In the genomic region with DNA sequence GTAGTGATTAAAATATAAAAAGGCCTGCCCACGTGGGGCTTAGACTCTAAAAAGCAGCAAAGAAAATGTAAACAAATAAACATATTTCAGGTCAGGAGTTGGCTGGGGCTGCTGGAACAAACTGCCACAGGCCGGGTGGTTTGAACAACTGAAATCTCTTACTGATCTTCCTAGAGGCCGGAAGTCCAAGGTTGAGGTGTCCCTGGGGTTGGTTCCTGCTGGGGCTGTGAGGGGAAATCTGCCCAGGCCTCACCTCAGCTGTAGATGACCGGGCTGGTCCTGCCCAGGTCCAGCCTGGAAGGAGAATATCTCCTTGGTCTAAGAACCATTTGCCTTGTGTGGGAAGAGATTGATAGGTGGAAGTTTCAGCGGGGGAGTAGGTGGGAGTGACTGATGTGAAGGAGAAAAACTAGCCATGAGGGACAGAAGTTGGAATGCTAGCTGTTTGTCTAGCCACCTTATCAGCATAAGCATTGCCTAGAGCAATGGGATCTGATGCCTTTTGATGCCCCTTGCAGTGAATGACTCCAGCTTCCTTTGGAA, we compare ENCODE assay signal across 28 cellular contexts.
"Had no signal": no experiment of that assay in that cellular context is flagged by ENCODE, and none has a peak within 500 bp of the region (broad histone marks: within the 10 kb centered on the region; RNA-seq: fewer than 3 reads in every experiment).

No MANE protein-coding gene starts in this region.

- H3K27me3 Mint-ChIP-seq: activated CD4-positive, alpha-beta T cell treated with anti-CD3 and anti-CD28 coated beads for 36 hours; activated CD4-positive, alpha-beta T cell treated with anti-CD3 and anti-CD28 coated beads, Interleukin-2, amount 10 ng/mL, durations not matched to agents 7 days and 5 days; activated naive CD8-positive, alpha-beta T cell treated with anti-CD3 and anti-CD28 coated beads for 36 hours had no signal

- H3K4me3 Mint-ChIP-seq: activated CD4-positive, alpha-beta T cell treated with anti-CD3 and anti-CD28 coated beads for 36 hours; activated CD4-positive, alpha-beta T cell treated with anti-CD3 and anti-CD28 coated beads, Interleukin-2, amount 10 ng/mL, durations not matched to agents 7 days and 5 days; activated CD8-positive, alpha-beta T cell treated with anti-CD3 and anti-CD28 coated beads, Interleukin-2, amount 10 ng/mL, durations not matched to agents 7 days and 5 days; activated naive CD8-positive, alpha-beta T cell treated with anti-CD3 and anti-CD28 coated beads for 36 hours had no signal

- H3K9me3 Mint-ChIP-seq: activated CD4-positive, alpha-beta T cell treated with anti-CD3 and anti-CD28 coated beads, Interleukin-2, amount 10 ng/mL, durations not matched to agents 7 days and 5 days; activated naive CD8-positive, alpha-beta T cell treated with anti-CD3 and anti-CD28 coated beads for 36 hours had no signal

- H3K9me3 ChIP-seq: SJCRH30 had no signal

- ATAC-seq: activated CD4-positive, alpha-beta T cell treated with anti-CD3 and anti-CD28 coated beads for 36 hours; activated CD4-positive, CD25-positive, alpha-beta regulatory T cell treated with anti-CD3 and anti-CD28 coated beads, Interleukin-2, amount 50 U/mL, for 24 hours; activated CD8-positive, alpha-beta T cell treated with anti-CD3 and anti-CD28 coated beads, Interleukin-2, amount 10 ng/mL, durations not matched to agents 7 days and 5 days; Panc1 had no signal

- H3K27me3 ChIP-seq: brain microvascular endothelial cell, SJCRH30 had no signal

- H3K36me3 Mint-ChIP-seq: activated naive CD8-positive, alpha-beta T cell treated with anti-CD3 and anti-CD28 coated beads for 36 hours had no signal

- H3K27ac ChIP-seq: brain microvascular endothelial cell, SJCRH30, SK-N-MC, WERI-Rb-1 had no signal

- DNase-seq: activated CD4-positive, alpha-beta T cell treated with anti-CD3 and anti-CD28 coated beads for 36 hours; activated CD4-positive, alpha-beta T cell treated with anti-CD3 and anti-CD28 coated beads, Interleukin-2, amount 10 ng/mL, durations not matched to agents 7 days and 5 days; activated CD4-positive, alpha-beta T cell treated with anti-CD3 and anti-CD28 coated beads, Interleukin-2, amount 50 U/mL, for 48 hours; activated CD8-positive, alpha-beta memory T cell treated with anti-CD3 and anti-CD28 coated beads, Interleukin-2, amount 50 U/mL, for 4 hours; activated CD8-positive, alpha-beta T cell treated with anti-CD3 and anti-CD28 coated beads, Interleukin-2, amount 10 ng/mL, durations not matched to agents 7 days and 5 days; activated effector memory CD4-positive, alpha-beta T cell treated with Interleukin-2 at 50 U/mL for 16 hours; activated naive CD4-positive, alpha-beta T cell; activated naive CD4-positive, alpha-beta T cell treated with anti-CD3 and anti-CD28 coated beads, Interleukin-2, amount 50 U/mL, for 16 hours; activated naive CD8-positive, alpha-beta T cell treated with anti-CD3 and anti-CD28 coated beads for 36 hours; activated T-cell treated with anti-CD3 and anti-CD28 coated beads, Interleukin-2, amount 50 U/mL, for 48 hours; amniotic stem cell; aorta; brain microvascular endothelial cell; central memory CD4-positive, alpha-beta T cell; NCI-H1048; NCI-H1105 treated with DMSO at 0.1 percent for 48 hours; NCI-H1436; NCI-H1694; NCI-H1930; NCI-H345; NCI-H524 treated with DMSO at 0.1 percent for 48 hours; SHP77; SJCRH30; T1000; WERI-Rb-1 had no signal

- H3K4me3 ChIP-seq: SJCRH30, SK-N-MC had no signal

- H3K27ac Mint-ChIP-seq: activated CD4-positive, alpha-beta T cell treated with anti-CD3 and anti-CD28 coated beads for 36 hours; activated CD4-positive, alpha-beta T cell treated with anti-CD3 and anti-CD28 coated beads, Interleukin-2, amount 10 ng/mL, durations not matched to agents 7 days and 5 days; activated CD8-positive, alpha-beta T cell treated with anti-CD3 and anti-CD28 coated beads, Interleukin-2, amount 10 ng/mL, durations not matched to agents 7 days and 5 days; activated naive CD8-positive, alpha-beta T cell treated with anti-CD3 and anti-CD28 coated beads for 36 hours had no signal

- H3K4me1 Mint-ChIP-seq: activated CD4-positive, alpha-beta T cell treated with anti-CD3 and anti-CD28 coated beads for 36 hours; activated CD4-positive, alpha-beta T cell treated with anti-CD3 and anti-CD28 coated beads, Interleukin-2, amount 10 ng/mL, durations not matched to agents 7 days and 5 days; activated naive CD8-positive, alpha-beta T cell treated with anti-CD3 and anti-CD28 coated beads for 36 hours had no signal

- H3K4me1 ChIP-seq: SJCRH30 had no signal

- H3K36me3 ChIP-seq: brain microvascular endothelial cell, SJCRH30, WERI-Rb-1 had no signal
